ENCODE assay signal across 18 cellular contexts in the genomic region with DNA sequence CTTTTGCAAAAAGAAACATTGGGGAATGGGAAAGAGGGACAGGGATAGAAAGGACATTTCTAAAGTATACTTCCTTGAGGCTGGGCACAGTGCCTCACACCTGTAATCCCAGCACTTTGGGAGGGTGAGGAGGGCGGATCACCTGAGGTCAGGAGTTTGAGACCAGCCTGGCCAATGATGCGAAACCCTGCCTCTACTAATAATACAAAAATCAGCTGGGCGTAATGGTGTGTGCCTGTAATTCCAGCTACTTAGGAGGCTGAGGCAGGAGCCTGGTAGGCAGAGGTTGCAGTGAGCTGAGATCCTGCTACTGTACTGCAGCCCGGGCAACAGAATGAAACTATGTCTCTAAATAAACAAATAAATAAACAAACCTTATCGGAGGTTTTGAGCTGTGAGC. TPM values are rescaled to one million over a fixed set of nuclear protein-coding genes. Genes with fewer than 3 reads are reported as not detected.
A peak's percentile ranks its signal among the peaks of the same experiment; 100 is the strongest.
DNase-seq lines count a peak whose midpoint lies in the region; ATAC-seq and TF ChIP-seq lines count a peak whose summit lies in the region.
"Had no signal": no experiment of that assay in that cellular context is flagged by ENCODE, and none has a peak within 500 bp of the region (broad histone marks: within the 10 kb centered on the region; RNA-seq: fewer than 3 reads in every experiment).

No MANE protein-coding gene starts in this region.

- intact Hi-C loops in activated CD4-positive, alpha-beta memory T cell treated with anti-CD3 and anti-CD28 coated beads for 36 hours (cut with micrococcal nuclease) = no loop called here

- no peak for ATAC-seq in GM23338
- ATAC-seq: A549; CD8-positive, alpha-beta T cell; HCT116 had no signal

- POLR2A ChIA-PET in activated CD4-positive, alpha-beta memory T cell treated with anti-CD3 and anti-CD28 coated beads for 36 hours (lab: Charles Lee) = no interaction called here

- CTCF ChIA-PET in activated CD4-positive, alpha-beta memory T cell treated with anti-CD3 and anti-CD28 coated beads for 36 hours (lab: Charles Lee) = no interaction called here

- TF ChIP-seq CTCF in 22Rv1 (IDR thresholded peaks at IDR 0.05) (no peak), GM23338 (conservative IDR thresholded peaks at IDR 0.05; ENCODE audit: low read depth in 2 of 2) (no peak), WERI-Rb-1 (IDR thresholded peaks at IDR 0.05; ENCODE audit: low read depth, low read length) (no peak), osteoblast (IDR thresholded peaks at IDR 0.05; ENCODE audit: extremely low read depth, low read depth, low read length) (no peak)

- H3K79me2 ChIP-seq in GM23338 (replicated peaks; ENCODE audit: insufficient read depth) (no peaks in the 10 kb centered on the region), osteoblast (ENCODE audit: insufficient read depth, low read length) (no peaks in the 10 kb centered on the region)

- H2AFZ ChIP-seq in GM23338 = no peak overlapping the region
- H2AFZ ChIP-seq in osteoblast (ENCODE audit: low read length) = no peak overlapping the region

- no peaks in the 10 kb centered on the region for H3K9me2 ChIP-seq in GM23338 (ENCODE audit: insufficient read depth)

- no peaks in the 10 kb centered on the region; the same call in 2 of the 3 replicates for H3K9me3 Mint-ChIP-seq in GM23338
- no peaks in the 10 kb centered on the region for H3K9me3 Mint-ChIP-seq in activated CD4-positive, alpha-beta memory T cell treated with anti-CD3 and anti-CD28 coated beads for 36 hours
- H3K9me3 Mint-ChIP-seq: CD8-positive, alpha-beta T cell had no signal

- peaks cover 38% of the 10 kb centered on the region for H3K4me1 Mint-ChIP-seq in GM23338
- H3K4me1 Mint-ChIP-seq in activated CD4-positive, alpha-beta memory T cell treated with anti-CD3 and anti-CD28 coated beads for 36 hours (ENCODE audit: low read depth) = peaks cover 4% of the 10 kb centered on the region

- H3K36me3 Mint-ChIP-seq in GM23338 (ENCODE audit: low read depth) = no peaks in the 10 kb centered on the region
- H3K36me3 Mint-ChIP-seq in activated CD4-positive, alpha-beta memory T cell treated with anti-CD3 and anti-CD28 coated beads for 36 hours = no peaks in the 10 kb centered on the region
- H3K36me3 Mint-ChIP-seq: CD14-positive monocyte; CD8-positive, alpha-beta T cell had no signal

- no peak overlapping the region for H3K4me2 ChIP-seq in GM23338
- no peak overlapping the region for H3K4me2 ChIP-seq in osteoblast (ENCODE audit: insufficient read depth, low read length)
- H3K4me2 ChIP-seq: A549 had no signal

- no peaks in the 10 kb centered on the region for H4K20me1 ChIP-seq in GM23338 (replicated peaks; ENCODE audit: insufficient read depth)
- peaks cover 3% of the 10 kb centered on the region for H4K20me1 ChIP-seq in osteoblast (ENCODE audit: insufficient read depth, low read length)

- 0 out of 3 replicates have a peak overlapping the region, but pooled peaks have one; percentile 12 for H3K4me3 Mint-ChIP-seq in GM23338
- H3K4me3 Mint-ChIP-seq in activated CD4-positive, alpha-beta memory T cell treated with anti-CD3 and anti-CD28 coated beads for 36 hours = no peak overlapping the region
- H3K4me3 Mint-ChIP-seq: CD14-positive monocyte; CD8-positive, alpha-beta T cell had no signal

- H3K36me3 ChIP-seq in GM23338 (ENCODE audit: insufficient read depth) (no peaks in the 10 kb centered on the region), WERI-Rb-1 (no peaks in the 10 kb centered on the region), osteoblast (ENCODE audit: insufficient read depth, low read length) (peaks cover 5% of the 10 kb centered on the region)
- H3K36me3 ChIP-seq: BE2C had no signal

- no peak overlapping the region for H3K27ac Mint-ChIP-seq in GM23338
- no peak overlapping the region for H3K27ac Mint-ChIP-seq in activated CD4-positive, alpha-beta memory T cell treated with anti-CD3 and anti-CD28 coated beads for 36 hours
- H3K27ac Mint-ChIP-seq: CD14-positive monocyte; CD8-positive, alpha-beta T cell had no signal

- no peaks in the 10 kb centered on the region for H3K27me3 Mint-ChIP-seq in GM23338 (ENCODE audit: insufficient read depth, low read depth, poor library complexity)
- H3K27me3 Mint-ChIP-seq in activated CD4-positive, alpha-beta memory T cell treated with anti-CD3 and anti-CD28 coated beads for 36 hours = no peaks in the 10 kb centered on the region

- DNase-seq in GM23338 (ENCODE audit: low spot score) (no peak), WERI-Rb-1 (no peak), osteoblast (ENCODE audit: insufficient read length, low spot score, missing footprints) (peak; percentile 1), HPDE6-E6E7 (ENCODE audit: extremely low spot score) (no peak), cortex of kidney (lab: John Stamatoyannopoulos, UW) (no peak), NCI-H187 treated with DMSO at 0.1 percent for 48 hours (lab: John Stamatoyannopoulos, UW) (no peak)
- no peak for DNase-seq in activated CD4-positive, alpha-beta memory T cell treated with anti-CD3 and anti-CD28 coated beads for 36 hours
- DNase-seq: BE2C; CD8-positive, alpha-beta T cell; COR-L47; DMS153; GF-D8; IMR-90 had no signal

- H3F3A ChIP-seq in GM23338 (replicated peaks; ENCODE audit: low read depth) = 0 out of 2 replicates have a peak, but pooled peaks cover 8% of the 10 kb centered on the region

- H3K4me3 ChIP-seq in GM23338 (no peak overlapping the region), WERI-Rb-1 (ENCODE audit: low read depth, low read length) (no peak overlapping the region), osteoblast (ENCODE audit: insufficient read depth, low read length) (no peak overlapping the region)
- H3K4me3 ChIP-seq: A549 had no signal

- H3K9me3 ChIP-seq in WERI-Rb-1 (ENCODE audit: severe bottlenecking) (no peaks in the 10 kb centered on the region), osteoblast (ENCODE audit: low read depth, low read length) (no peaks in the 10 kb centered on the region)
- H3K9me3 ChIP-seq: A549, BE2C had no signal

- H3K27ac ChIP-seq in 22Rv1 (peak overlapping the region; percentile 66), GM23338 (ENCODE audit: low read depth) (no peak overlapping the region), WERI-Rb-1 (peak overlapping the region; percentile 8; the same call in 1 of the 2 replicates), osteoblast (ENCODE audit: low read depth, low read length) (no peak overlapping the region)
- H3K27ac ChIP-seq: A549, HL-60 had no signal

- H3K4me1 ChIP-seq in GM23338 (ENCODE audit: insufficient read depth) (peaks cover 22% of the 10 kb centered on the region; the same call in 1 of the 2 replicates), osteoblast (ENCODE audit: insufficient read depth, low read length) (peaks cover 18% of the 10 kb centered on the region)

- no peaks in the 10 kb centered on the region for H3K27me3 ChIP-seq in GM23338 (ENCODE audit: insufficient read depth)
- H3K27me3 ChIP-seq in WERI-Rb-1 (ENCODE audit: insufficient read depth, low read depth, severe bottlenecking) = no peaks in the 10 kb centered on the region
- peaks cover 17% of the 10 kb centered on the region for H3K27me3 ChIP-seq in osteoblast (ENCODE audit: insufficient read depth, low read length)
- H3K27me3 ChIP-seq: BE2C had no signal

TF ChIP-seq in GM23338, 12 proteins besides CTCF, POLR2A, EP300 and RAD21 (continues in another document):
- TF ChIP-seq EZH2phosphoT487 (IDR thresholded peaks at IDR 0.05; ENCODE audit: unreplicated experiment) (no peak), EZH2 (IDR thresholded peaks at IDR 0.05; ENCODE audit: low read depth, unreplicated experiment) (no peak), ZNF331 (CRISPR knock-in tag; IDR thresholded peaks at IDR 0.05; ENCODE audit: low read depth) (no peak), CREB1 (CRISPR knock-in tag; IDR thresholded peaks at IDR 0.05; ENCODE audit: low read depth) (no peak), STAT1 (IDR thresholded peaks at IDR 0.05; ENCODE audit: unreplicated experiment) (no peak), POLR2AphosphoS5 (IDR thresholded peaks at IDR 0.05; ENCODE audit: low read depth) (no peak)
- TF ChIP-seq, protein P1, sequence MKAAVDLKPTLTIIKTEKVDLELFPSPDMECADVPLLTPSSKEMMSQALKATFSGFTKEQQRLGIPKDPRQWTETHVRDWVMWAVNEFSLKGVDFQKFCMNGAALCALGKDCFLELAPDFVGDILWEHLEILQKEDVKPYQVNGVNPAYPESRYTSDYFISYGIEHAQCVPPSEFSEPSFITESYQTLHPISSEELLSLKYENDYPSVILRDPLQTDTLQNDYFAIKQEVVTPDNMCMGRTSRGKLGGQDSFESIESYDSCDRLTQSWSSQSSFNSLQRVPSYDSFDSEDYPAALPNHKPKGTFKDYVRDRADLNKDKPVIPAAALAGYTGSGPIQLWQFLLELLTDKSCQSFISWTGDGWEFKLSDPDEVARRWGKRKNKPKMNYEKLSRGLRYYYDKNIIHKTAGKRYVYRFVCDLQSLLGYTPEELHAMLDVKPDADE (IDR thresholded peaks at IDR 0.05) = no peak

RNA-seq across cellular contexts. Expression of a gene that starts 16.3 kb away (rescaled TPM):
- total RNA-seq in GM23338 (2014; rRNA removed; shearing (Covaris generic)) = 7.0 and 7.2 TPM in 2 replicates
- 2.3 and 2.4 TPM in 2 replicates for polyA plus RNA-seq in GM23338 (2016; fragmentation: Nextera tagmentation; extraction: Ambion mirVana)
- 17.4 and 18.3 TPM in 2 replicates for total RNA-seq in osteoblast
- 1 to 10 TPM; 1.4 to 1.6 TPM for total RNA-seq in activated CD4-positive, alpha-beta memory T cell treated with anti-CD3 and anti-CD28 coated beads for 36 hours

Comparison
In these comparisons a context has a peak if more than half of its experiments do, and no peak if none do; other contexts are left out.
1. H3K27ac ChIP-seq: peak in 22Rv1 (single experiment) and WERI-Rb-1 (single experiment); none in GM23338 (single experiment) and osteoblast (single experiment).